In the genomic region with DNA sequence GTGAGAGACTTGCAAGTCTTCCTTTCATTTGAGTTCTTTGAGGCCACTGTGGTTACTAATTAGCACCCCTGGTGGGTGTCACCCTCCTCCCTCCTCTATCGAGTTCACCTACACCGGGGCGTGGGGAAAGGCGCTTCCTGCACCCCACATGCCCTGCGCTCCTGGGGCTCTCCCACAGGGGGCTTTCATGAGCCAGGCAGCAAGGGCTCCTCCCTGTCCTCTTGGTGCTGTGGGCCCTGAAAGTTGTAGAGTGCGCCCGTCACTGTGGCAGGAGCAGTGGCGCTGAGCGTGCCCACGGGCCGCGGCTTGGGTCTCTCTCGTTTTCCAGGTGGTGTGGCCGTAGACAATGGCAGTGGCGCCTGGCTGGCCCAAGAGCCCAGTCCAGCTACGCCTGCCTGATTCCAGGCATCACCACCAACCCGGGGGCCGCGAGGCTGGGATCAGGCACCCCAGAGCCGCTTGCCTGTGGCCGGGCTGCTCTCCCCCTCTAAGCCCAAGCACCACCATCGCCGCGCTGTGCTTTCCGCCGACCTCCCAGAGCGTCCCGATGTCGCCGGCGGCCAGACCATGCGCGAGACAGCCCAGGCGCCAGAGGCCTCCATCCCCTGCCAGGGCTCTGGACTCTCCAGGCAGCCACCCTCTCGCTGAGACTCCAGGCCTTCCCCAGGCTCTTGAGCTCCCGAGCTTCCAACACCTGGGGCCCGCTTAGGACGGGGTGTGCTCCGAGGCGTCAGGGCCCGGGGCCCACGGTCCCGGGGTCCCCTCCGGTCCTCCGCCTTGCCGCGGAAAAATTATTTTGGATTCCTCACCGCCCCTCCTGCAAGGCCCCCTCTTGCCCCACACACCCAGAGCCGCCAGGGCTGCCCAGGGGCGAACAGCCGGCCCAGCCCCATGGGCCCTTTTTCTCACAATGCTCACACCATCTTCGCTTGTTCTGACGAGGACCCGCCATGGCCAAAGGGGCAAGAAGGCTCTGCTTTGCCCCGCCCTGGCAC, we compare ENCODE assay signal across 8 cellular contexts. TPM values are rescaled to one million over a fixed set of nuclear protein-coding genes. Genes with fewer than 3 reads are reported as not detected.
A peak's percentile ranks its signal among the peaks of the same experiment; 100 is the strongest.
DNase-seq lines count a peak whose midpoint lies in the region; ATAC-seq and TF ChIP-seq lines count a peak whose summit lies in the region.
"Not testable (repeated sequence)": the region's sequence is repeated elsewhere in the genome, so short reads cannot be mapped to it uniquely, and the experiment has no call there.

No MANE protein-coding gene starts in this region.

- peaks cover 27% of the 10 kb centered on the region for H3K9me3 Mint-ChIP-seq in activated T-helper 2 cell treated with anti-CD3 and anti-CD28 coated beads, Interferon-gamma antibody, Interleukin-2, Interleukin-4, amounts not matched to agents 10 μg/mL and 5 μg/mL and 100 μg/mL, durations not matched to agents 14 hours and 24 hours and 36 hours
- peaks cover 47% of the 10 kb centered on the region for H3K9me3 Mint-ChIP-seq in nephron progenitor cell
- H3K9me3 Mint-ChIP-seq in type B pancreatic cell = not testable (repeated sequence)

- TF ChIP-seq CTCF in GM13976 (IDR thresholded peaks at IDR 0.05; ENCODE audit: borderline replicate concordance, control extremely low read depth, extremely low read depth, insufficient read depth, missing control alignments); SK-N-SH (IDR thresholded peaks at IDR 0.05); fibroblast of pulmonary artery (IDR thresholded peaks at IDR 0.05; ENCODE audit: low read length, missing control alignments); nephron progenitor cell (IDR thresholded peaks at IDR 0.05); type B pancreatic cell (conservative IDR thresholded peaks at IDR 0.05): not testable (repeated sequence)

- H3K4me3 ChIP-seq in SK-N-SH (ENCODE audit: low read depth in 2 of 2, low read length in 1 of 2) = peak overlapping the region in 1 of 2 experiments; percentile 10; a peak in 1 of 4 replicates
- peak overlapping the region; percentile 17 for H3K4me3 ChIP-seq in fibroblast of pulmonary artery (replicated peaks; ENCODE audit: low read depth, low read length)

- not testable (repeated sequence) for H3K9me2 ChIP-seq in SK-N-SH

- peak; percentile 100 for ATAC-seq in GM21423 (IDR thresholded peaks at IDR 0.05; ENCODE audit: unreplicated experiment)
- ATAC-seq in HG03097 (IDR thresholded peaks at IDR 0.05; ENCODE audit: low FRiP score, unreplicated experiment) = peak; percentile 100

- not testable (repeated sequence) for TF ChIP-seq EP300 in SK-N-SH (IDR thresholded peaks at IDR 0.05; ENCODE audit: borderline replicate concordance in 1 of 2, low read depth in 1 of 2, low read length in 1 of 2)

- H3K9me3 ChIP-seq in SK-N-SH = not testable (repeated sequence)

- not testable (repeated sequence) for H3K27me3 Mint-ChIP-seq in activated T-helper 2 cell treated with anti-CD3 and anti-CD28 coated beads, Interferon-gamma antibody, Interleukin-2, Interleukin-4, amounts not matched to agents 10 μg/mL and 5 μg/mL and 100 μg/mL, durations not matched to agents 14 hours and 24 hours and 36 hours (ENCODE audit: low read depth); type B pancreatic cell
- peaks cover 14% of the 10 kb centered on the region for H3K27me3 Mint-ChIP-seq in nephron progenitor cell (ENCODE audit: low read depth, poor library complexity)

- H3K27me3 ChIP-seq in SK-N-SH (ENCODE audit: insufficient read depth) = not testable (repeated sequence)

- 39% methylated on average over 26 of the region's 55 CpGs for WGBS in SK-N-SH (ENCODE audit: low lambda C conversion rate)

- not testable (repeated sequence) for H4K20me1 ChIP-seq in SK-N-SH (ENCODE audit: insufficient read depth)

- not testable (repeated sequence) for H3K27ac ChIP-seq in SK-N-SH (ENCODE audit: low read depth in 2 of 2, low read length in 1 of 2)

- H2AFZ ChIP-seq in SK-N-SH (ENCODE audit: low read depth) = not testable (repeated sequence)

- CTCF ChIA-PET in SK-N-SH (lab: Yijun Ruan, JAX) = not testable (repeated sequence)

- DNase-seq in GM13976 (ENCODE audit: low spot score) = peak; percentile 4
- DNase-seq in SK-N-SH = peak; percentile 31
- DNase-seq in activated T-helper 2 cell treated with anti-CD3 and anti-CD28 coated beads, Interferon-gamma antibody, Interleukin-2, Interleukin-4, amounts not matched to agents 10 μg/mL and 5 μg/mL and 100 μg/mL, durations not matched to agents 14 hours and 24 hours and 36 hours (ENCODE audit: low spot score) = peak; percentile 46
- not testable (repeated sequence) for DNase-seq in fibroblast of pulmonary artery (ENCODE audit: low read depth); type B pancreatic cell (ENCODE audit: extremely low spot score, unreplicated experiment)
- DNase-seq in nephron progenitor cell = peak; percentile 14

- not testable (repeated sequence) for H3K36me3 Mint-ChIP-seq in activated T-helper 2 cell treated with anti-CD3 and anti-CD28 coated beads, Interferon-gamma antibody, Interleukin-2, Interleukin-4, amounts not matched to agents 10 μg/mL and 5 μg/mL and 100 μg/mL, durations not matched to agents 14 hours and 24 hours and 36 hours (ENCODE audit: low read depth); nephron progenitor cell (ENCODE audit: low read depth); type B pancreatic cell

- not testable (repeated sequence) for H3K36me3 ChIP-seq in SK-N-SH (replicated peaks in 1 of 2; ENCODE audit: control insufficient read depth in 1 of 2, insufficient read depth in 2 of 2, low read length in 1 of 2)

- POLR2A ChIA-PET in SK-N-SH (lab: Yijun Ruan, JAX) = not testable (repeated sequence)

- not testable (repeated sequence) for TF ChIP-seq RAD21 in SK-N-SH (IDR thresholded peaks at IDR 0.05; ENCODE audit: low read length)

- H3K9ac ChIP-seq in SK-N-SH = not testable (repeated sequence)

- not testable (repeated sequence) for H3K27ac Mint-ChIP-seq in activated T-helper 2 cell treated with anti-CD3 and anti-CD28 coated beads, Interferon-gamma antibody, Interleukin-2, Interleukin-4, amounts not matched to agents 10 μg/mL and 5 μg/mL and 100 μg/mL, durations not matched to agents 14 hours and 24 hours and 36 hours; nephron progenitor cell; type B pancreatic cell

- H3K4me2 ChIP-seq in SK-N-SH = not testable (repeated sequence)

- not testable (repeated sequence) for H3K4me1 Mint-ChIP-seq in activated T-helper 2 cell treated with anti-CD3 and anti-CD28 coated beads, Interferon-gamma antibody, Interleukin-2, Interleukin-4, amounts not matched to agents 10 μg/mL and 5 μg/mL and 100 μg/mL, durations not matched to agents 14 hours and 24 hours and 36 hours (ENCODE audit: low read depth); nephron progenitor cell; type B pancreatic cell (ENCODE audit: unreplicated experiment)

- H3K4me3 Mint-ChIP-seq in activated T-helper 2 cell treated with anti-CD3 and anti-CD28 coated beads, Interferon-gamma antibody, Interleukin-2, Interleukin-4, amounts not matched to agents 10 μg/mL and 5 μg/mL and 100 μg/mL, durations not matched to agents 14 hours and 24 hours and 36 hours (ENCODE audit: low read depth); nephron progenitor cell: not testable (repeated sequence)
- peak overlapping the region; percentile 68 for H3K4me3 Mint-ChIP-seq in type B pancreatic cell

- not testable (repeated sequence) for H3F3A ChIP-seq in SK-N-SH (replicated peaks; ENCODE audit: insufficient read depth)

- not testable (repeated sequence) for H3K4me1 ChIP-seq in SK-N-SH (ENCODE audit: control insufficient read depth in 1 of 2, insufficient read depth in 2 of 2, low read depth in 1 of 2, low read length in 1 of 2)

- H3K79me2 ChIP-seq in SK-N-SH (ENCODE audit: insufficient read depth) = not testable (repeated sequence)

- in situ Hi-C loops in GM13976 (cut with MboI; ENCODE audit: low sequenced_read_pairs, unreplicated experiment) = not testable (repeated sequence)

- intact Hi-C loops in activated T-helper 2 cell treated with anti-CD3 and anti-CD28 coated beads, Interferon-gamma antibody, Interleukin-2, Interleukin-4, amounts not matched to agents 10 μg/mL and 5 μg/mL and 100 μg/mL, durations not matched to agents 14 hours and 24 hours and 36 hours (cut with micrococcal nuclease) = not testable (repeated sequence)

RNA-seq across cellular contexts. Expression of gene ZNG1F, which starts 46.0 kb away (rescaled TPM):
- polyA plus RNA-seq in SK-N-SH (2012; rRNA removed) = 12.5 and 12.6 TPM in 2 replicates
- 22.4 and 24.6 TPM in 2 replicates for polyA plus RNA-seq in SK-N-SH (2012; cell fraction: cytosol; rRNA removed)
- polyA plus RNA-seq in SK-N-SH (2012; cell fraction: nucleus; rRNA removed) = 24.8 and 31.9 TPM in 2 replicates
- total RNA-seq in activated T-helper 2 cell treated with anti-CD3 and anti-CD28 coated beads, Interferon-gamma antibody, Interleukin-2, Interleukin-4, amounts not matched to agents 10 μg/mL and 5 μg/mL and 100 μg/mL, durations not matched to agents 14 hours and 24 hours and 36 hours = 8.5 and 11.4 TPM in 2 replicates
- 8.7 and 15.8 TPM in 2 replicates for total RNA-seq in type B pancreatic cell (ENCODE audit: low replicate concordance)
